ENCODE assay signal across 35 cellular contexts in the genomic region with DNA sequence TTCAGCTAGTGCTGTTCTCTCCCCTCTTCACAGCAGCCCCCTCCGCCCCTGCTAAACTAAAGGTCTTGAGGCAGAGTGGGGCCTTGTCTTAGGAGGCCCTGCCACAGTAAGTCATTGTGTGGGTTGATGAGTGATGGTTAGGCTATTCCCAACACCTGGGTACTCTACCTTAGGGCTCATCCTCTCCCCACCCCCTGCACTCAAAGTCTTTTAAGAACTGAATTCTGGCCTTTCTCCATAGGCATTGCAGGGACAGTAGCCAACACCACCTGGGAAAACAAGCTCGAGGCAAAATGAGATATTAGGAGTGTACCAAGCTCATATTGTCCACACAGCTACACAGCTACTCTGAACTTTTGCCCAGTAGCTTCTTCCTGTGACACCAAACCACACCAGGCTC. TPM values are rescaled to one million over a fixed set of nuclear protein-coding genes. Genes with fewer than 3 reads are reported as not detected.
"Had no signal": no experiment of that assay in that cellular context is flagged by ENCODE, and none has a peak within 500 bp of the region (broad histone marks: within the 10 kb centered on the region; RNA-seq: fewer than 3 reads in every experiment).

No MANE protein-coding gene starts in this region.

- H3K27ac Mint-ChIP-seq: activated B cell treated with CpG ODN at 0.5 μM for 24 hours; activated CD4-positive, alpha-beta memory T cell treated with anti-CD3 and anti-CD28 coated beads for 36 hours; activated naive CD4-positive, alpha-beta T cell treated with anti-CD3 and anti-CD28 coated beads, Interleukin-2, amount 10 ng/mL, durations not matched to agents 7 days and 5 days; activated naive CD8-positive, alpha-beta T cell; activated naive CD8-positive, alpha-beta T cell treated with anti-CD3 and anti-CD28 coated beads, Interleukin-2, amount 50 U/mL, for 24 hours; brain had no signal

- ATAC-seq: activated naive CD8-positive, alpha-beta T cell treated with anti-CD3 and anti-CD28 coated beads, Interleukin-2, amount 50 U/mL, for 24 hours; Right ventricle myocardium inferior; SK-N-SH treated with all-trans-retinoic acid at 6 μM for 48 hours had no signal

- H3K4me3 ChIP-seq: K562 had no signal

- DNase-seq: activated B cell treated with CpG ODN at 0.5 μM for 24 hours; activated CD4-positive, alpha-beta memory T cell treated with anti-CD3 and anti-CD28 coated beads for 36 hours; activated CD4-positive, alpha-beta T cell treated with anti-CD3 and anti-CD28 coated beads for 4 hours; activated CD4-positive, alpha-beta T cell treated with anti-CD3 and anti-CD28 coated beads, Interleukin-2, amount 50 U/mL, for 1 hour; activated CD4-positive, CD25-positive, alpha-beta regulatory T cell treated with anti-CD3 and anti-CD28 coated beads, Interleukin-2, amount 50 U/mL, for 72 hours; activated CD8-positive, alpha-beta memory T cell treated with anti-CD3 and anti-CD28 coated beads, Interleukin-2, amount 50 U/mL, for 4 hours; activated effector memory CD4-positive, alpha-beta T cell treated with Interleukin-2 at 50 U/mL for 16 hours; activated naive CD4-positive, alpha-beta T cell treated with anti-CD3 and anti-CD28 coated beads, Interleukin-2, amount 10 ng/mL, durations not matched to agents 7 days and 5 days; activated naive CD8-positive, alpha-beta T cell treated with anti-CD3 and anti-CD28 coated beads, Interleukin-2, amount 50 U/mL, for 24 hours; activated T-cell treated with anti-CD3 and anti-CD28 coated beads for 4 hours; activated T-cell treated with anti-CD3 and anti-CD28 coated beads, Interleukin-2, amount 50 U/mL, for 48 hours; anterior cingulate cortex; central memory CD4-positive, alpha-beta T cell; MM.1S; MV-4-11; NCI-H1092; NCI-H1436 treated with DMSO at 0.1 percent for 48 hours; NCI-H1694 treated with DMSO at 0.1 percent for 48 hours; NCI-H2029; NCI-H2171; NCI-H510A; NCI-H526; NCI-H748 treated with DMSO at 0.1 percent for 48 hours; SIG-M5; SW 1271; T-helper 1 cell; T-helper 2 cell; T-helper 9 cell had no signal

- H3K4me1 Mint-ChIP-seq: activated B cell treated with CpG ODN at 0.5 μM for 24 hours; activated naive CD4-positive, alpha-beta T cell treated with anti-CD3 and anti-CD28 coated beads, Interleukin-2, amount 10 ng/mL, durations not matched to agents 7 days and 5 days; activated naive CD8-positive, alpha-beta T cell treated with anti-CD3 and anti-CD28 coated beads, Interleukin-2, amount 50 U/mL, for 24 hours; brain had no signal

- H3K36me3 Mint-ChIP-seq: activated CD4-positive, alpha-beta memory T cell treated with anti-CD3 and anti-CD28 coated beads for 36 hours; activated naive CD4-positive, alpha-beta T cell treated with anti-CD3 and anti-CD28 coated beads, Interleukin-2, amount 10 ng/mL, durations not matched to agents 7 days and 5 days; activated naive CD8-positive, alpha-beta T cell; brain had no signal

- H3K27me3 Mint-ChIP-seq: activated B cell treated with CpG ODN at 0.5 μM for 24 hours; activated CD4-positive, alpha-beta memory T cell treated with anti-CD3 and anti-CD28 coated beads for 36 hours; activated naive CD4-positive, alpha-beta T cell treated with anti-CD3 and anti-CD28 coated beads, Interleukin-2, amount 10 ng/mL, durations not matched to agents 7 days and 5 days; activated naive CD8-positive, alpha-beta T cell; activated naive CD8-positive, alpha-beta T cell treated with anti-CD3 and anti-CD28 coated beads, Interleukin-2, amount 50 U/mL, for 24 hours had no signal

- H3K4me3 Mint-ChIP-seq: activated B cell treated with CpG ODN at 0.5 μM for 24 hours; activated CD4-positive, alpha-beta memory T cell treated with anti-CD3 and anti-CD28 coated beads for 36 hours; activated naive CD4-positive, alpha-beta T cell treated with anti-CD3 and anti-CD28 coated beads, Interleukin-2, amount 10 ng/mL, durations not matched to agents 7 days and 5 days; activated naive CD8-positive, alpha-beta T cell; activated naive CD8-positive, alpha-beta T cell treated with anti-CD3 and anti-CD28 coated beads, Interleukin-2, amount 50 U/mL, for 24 hours; brain had no signal

- H3K27ac ChIP-seq: VCaP had no signal

- H3K9me3 Mint-ChIP-seq: activated B cell treated with CpG ODN at 0.5 μM for 24 hours; activated CD4-positive, alpha-beta memory T cell treated with anti-CD3 and anti-CD28 coated beads for 36 hours; activated naive CD4-positive, alpha-beta T cell treated with anti-CD3 and anti-CD28 coated beads, Interleukin-2, amount 10 ng/mL, durations not matched to agents 7 days and 5 days; activated naive CD8-positive, alpha-beta T cell treated with anti-CD3 and anti-CD28 coated beads, Interleukin-2, amount 50 U/mL, for 24 hours had no signal

RNA-seq across cellular contexts. Expression of a gene that starts 42.5 kb away (rescaled TPM):
- total RNA-seq: activated CD4-positive, alpha-beta memory T cell treated with anti-CD3 and anti-CD28 coated beads for 36 hours; Right ventricle myocardium inferior; SK-MEL-5 had no signal
